Comparison of ENCODE assay signal across 23 cellular contexts in genomic region chr9:20085842-20086241, GRCh38.
"Had no signal": no experiment of that assay in that cellular context is flagged by ENCODE, and none has a peak within 500 bp of the region (broad histone marks: within the 10 kb centered on the region; RNA-seq: fewer than 3 reads in every experiment).

No MANE protein-coding gene starts in this region.

- H3K27ac ChIP-seq: colonic mucosa, epithelial cell of prostate, esophagus squamous epithelium, foreskin keratinocyte, gastrocnemius medialis, heart right ventricle, left lung, lower lobe of right lung had no signal

- H3K27me3 ChIP-seq: colonic mucosa, esophagus squamous epithelium, gastrocnemius medialis, heart right ventricle had no signal

- H3K36me3 ChIP-seq: colonic mucosa, esophagus squamous epithelium, gastrocnemius medialis, heart right ventricle, left lung, lower lobe of right lung had no signal

- H3K27ac Mint-ChIP-seq: dendritic cell treated with granulocyte-macrophage colony-stimulating factor and Interleukin-4, amounts not matched to agents 40 ng/mL and 50 ng/mL, for 4 days; effector memory CD8-positive, alpha-beta T cell; endodermal cell; mesothelial cell of epicardium had no signal

- H3K9me3 Mint-ChIP-seq: endodermal cell had no signal

- H3K4me1 Mint-ChIP-seq: endodermal cell, mesothelial cell of epicardium had no signal

- H3K4me3 ChIP-seq: colonic mucosa, esophagus squamous epithelium, gastrocnemius medialis, heart right ventricle, left lung, lower lobe of right lung, mucosa of descending colon had no signal

- H3K27me3 Mint-ChIP-seq: dendritic cell treated with granulocyte-macrophage colony-stimulating factor and Interleukin-4, amounts not matched to agents 40 ng/mL and 50 ng/mL, for 4 days had no signal

- H3K9me3 ChIP-seq: colonic mucosa, esophagus squamous epithelium, gastrocnemius medialis, heart right ventricle, left lung, lower lobe of right lung, mucosa of descending colon had no signal

- DNase-seq: colonic mucosa; cortex of kidney; effector CD8-positive, alpha-beta T cell; effector memory CD8-positive, alpha-beta T cell; endodermal cell; erythroblast; esophagus squamous epithelium; foreskin keratinocyte; gastrocnemius medialis; glutamatergic neuron; head of caudate nucleus; heart right ventricle; hippocampal formation; left cardiac atrium; left lung; left ventricle myocardium superior; lower lobe of right lung; mesenchymal stem cell; mucosa of descending colon; naive B cell had no signal

- H3K36me3 Mint-ChIP-seq: mesothelial cell of epicardium had no signal

- H3K4me1 ChIP-seq: colonic mucosa, esophagus squamous epithelium, foreskin keratinocyte, gastrocnemius medialis, heart right ventricle, left lung, lower lobe of right lung had no signal

- H3K4me3 Mint-ChIP-seq: dendritic cell treated with granulocyte-macrophage colony-stimulating factor and Interleukin-4, amounts not matched to agents 40 ng/mL and 50 ng/mL, for 4 days; effector memory CD8-positive, alpha-beta T cell; endodermal cell; mesothelial cell of epicardium; naive B cell had no signal
